Comparison of ENCODE assay signal across 1 cellular context in the genomic region with DNA sequence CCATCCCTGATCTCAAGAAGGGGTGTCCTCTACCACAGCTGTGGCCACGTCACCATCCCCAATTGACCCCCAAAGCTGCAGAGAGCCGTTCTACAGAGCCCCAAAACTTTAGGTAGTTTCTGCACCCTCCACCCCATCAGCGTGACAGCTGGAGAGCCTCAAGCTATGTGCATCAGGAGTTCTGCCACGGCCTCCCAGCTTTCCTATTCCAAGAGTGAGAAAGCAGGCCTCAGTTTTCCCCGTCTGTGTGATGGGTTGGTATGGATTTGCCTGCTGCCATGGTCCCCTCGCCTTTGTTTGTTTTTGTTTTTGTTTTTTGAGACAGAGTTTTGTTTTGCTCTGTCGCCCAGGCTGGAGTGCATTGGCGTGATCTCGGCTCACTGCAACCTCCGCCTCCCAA.
TF ChIP-seq lines count a peak whose summit lies in the region.

No MANE protein-coding gene starts in this region.

TF ChIP-seq in liver, 16 proteins besides CTCF, POLR2A, EP300 and RAD21 (continued from another document):
- no peak for TF ChIP-seq TAF1 (conservative IDR thresholded peaks at IDR 0.05)
- no peak for TF ChIP-seq YY1 (IDR thresholded peaks at IDR 0.05)
- no peak for TF ChIP-seq FOXA2 (IDR thresholded peaks at IDR 0.05)
- no peak for TF ChIP-seq RXRA (IDR thresholded peaks at IDR 0.05)
- TF ChIP-seq GABPA (IDR thresholded peaks at IDR 0.05 in 1 of 2, conservative IDR thresholded peaks at IDR 0.05 in 1 of 2): no peak
